ENCODE assay signal across 21 cellular contexts in genomic region chr1:220809704-220810103, GRCh38. TPM values are rescaled to one million over a fixed set of nuclear protein-coding genes. Genes with fewer than 3 reads are reported as not detected.
DNase-seq lines count a peak whose midpoint lies in the region; ATAC-seq and TF ChIP-seq lines count a peak whose summit lies in the region.
"Had no signal": no experiment of that assay in that cellular context is flagged by ENCODE, and none has a peak within 500 bp of the region (broad histone marks: within the 10 kb centered on the region; RNA-seq: fewer than 3 reads in every experiment).

No MANE protein-coding gene starts in this region.

- H3K27ac ChIP-seq in liver (ENCODE audit: low read depth in 1 of 2, low read length in 2 of 2) (peak overlapping the region; percentile 77 to 87), osteoblast (ENCODE audit: low read depth, low read length) (no peak overlapping the region), neural progenitor cell (no peak overlapping the region), OCI-LY7 (ENCODE audit: low read depth, low read length, poor library complexity, severe bottlenecking) (no peak overlapping the region)
- H3K27ac ChIP-seq: ascending aorta, BLaER1, colonic mucosa, SK-N-MC, upper lobe of left lung had no signal

- POLR2A ChIA-PET in OCI-LY7 (lab: Charles Lee) = no interaction called here

- no TSS peak for BruUV-seq in OCI-LY7 (replicated peaks; lab: Mats Ljungman, UMichigan)

- H3K4me1 Mint-ChIP-seq in neural progenitor cell = peaks cover 4% of the 10 kb centered on the region

- H4K20me1 ChIP-seq in osteoblast (ENCODE audit: insufficient read depth, low read length) = no peaks in the 10 kb centered on the region
- no peaks in the 10 kb centered on the region for H4K20me1 ChIP-seq in neural progenitor cell (ENCODE audit: low read depth)
- H4K20me1 ChIP-seq in OCI-LY7 (ENCODE audit: insufficient read depth, low read length) = no peaks in the 10 kb centered on the region
- H4K20me1 ChIP-seq: BLaER1 had no signal

- intact Hi-C loops in OCI-LY7 (cut with micrococcal nuclease; ENCODE audit: unreplicated experiment) = loop anchor here (2.0 kb wide), 1 partner anchor 393 kb away; no protein-coding TSS in a partner anchor

- TF ChIP-seq CTCF in liver (IDR thresholded peaks at IDR 0.05; ENCODE audit: low read depth, low read length, missing input control) = peak; percentile 9
- no peak for TF ChIP-seq CTCF in osteoblast (IDR thresholded peaks at IDR 0.05; ENCODE audit: extremely low read depth, low read depth, low read length)
- no peak for TF ChIP-seq CTCF in neural progenitor cell (IDR thresholded peaks at IDR 0.05)
- TF ChIP-seq CTCF in OCI-LY7 (conservative IDR thresholded peaks at IDR 0.05; ENCODE audit: low read length) = no peak

- peaks cover 3% of the 10 kb centered on the region for H3F3A ChIP-seq in neural progenitor cell (ENCODE audit: low read depth)

- peaks cover 14% of the 10 kb centered on the region for H3K36me3 Mint-ChIP-seq in neural progenitor cell
- H3K36me3 Mint-ChIP-seq: activated naive CD8-positive, alpha-beta T cell treated with anti-CD3 and anti-CD28 coated beads for 36 hours; stimulated activated naive B cell treated with anti-CD40 and anti-IgM and Interleukin-4, amounts not matched to agents 10 μg/mL and 1 μg/mL and 100 μg/mL, for 72 hours had no signal

- no peak overlapping the region for H3K4me2 ChIP-seq in osteoblast (ENCODE audit: insufficient read depth, low read length)
- H3K4me2 ChIP-seq in neural progenitor cell = no peak overlapping the region
- no peak overlapping the region for H3K4me2 ChIP-seq in OCI-LY7 (ENCODE audit: low read length)

- no peak overlapping the region for H2AFZ ChIP-seq in osteoblast (ENCODE audit: low read length)
- no peak overlapping the region for H2AFZ ChIP-seq in neural progenitor cell (replicated peaks)
- H2AFZ ChIP-seq in OCI-LY7 (ENCODE audit: low read length) = no peak overlapping the region

- WGBS in liver = 34% methylated on average over 8 of the region's 8 CpGs

- peaks cover 8% of the 10 kb centered on the region for H3K27me3 Mint-ChIP-seq in neural progenitor cell (ENCODE audit: insufficient read depth, low read depth)

- H3K4me1 ChIP-seq in liver (ENCODE audit: control insufficient read depth in 4 of 4, insufficient read depth in 4 of 4, low read length in 3 of 4) (peaks cover 0 to 25% (median 13%) of the 10 kb centered on the region in 4 donors), osteoblast (ENCODE audit: insufficient read depth, low read length) (peaks cover 2% of the 10 kb centered on the region), neural progenitor cell (no peaks in the 10 kb centered on the region), OCI-LY7 (ENCODE audit: insufficient read depth, low read length, poor library complexity, severe bottlenecking) (no peaks in the 10 kb centered on the region)
- H3K4me1 ChIP-seq: colonic mucosa had no signal

- no peaks in the 10 kb centered on the region for H3K79me2 ChIP-seq in osteoblast (ENCODE audit: insufficient read depth, low read length)
- H3K79me2 ChIP-seq in neural progenitor cell (ENCODE audit: low read depth) = no peaks in the 10 kb centered on the region
- H3K79me2 ChIP-seq in OCI-LY7 (ENCODE audit: insufficient read depth, low read depth, low read length) = no peaks in the 10 kb centered on the region

- H3K27ac Mint-ChIP-seq in neural progenitor cell = no peak overlapping the region
- H3K27ac Mint-ChIP-seq: activated CD4-positive, alpha-beta memory T cell treated with anti-CD3 and anti-CD28 coated beads, Interleukin-2, amount 10 ng/mL, durations not matched to agents 7 days and 5 days; activated naive CD8-positive, alpha-beta T cell treated with anti-CD3 and anti-CD28 coated beads for 36 hours; nephron progenitor cell; stimulated activated naive B cell treated with anti-CD40 and anti-IgM and Interleukin-4, amounts not matched to agents 10 μg/mL and 1 μg/mL and 100 μg/mL, for 72 hours; T-helper 1 cell treated with Interleukin-12 subunit alpha and Interleukin-12 subunit beta and Interleukin-4 antibody, amounts not matched to agents 30 μg/mL and 1 μg/mL, for 36 hours had no signal

- no peaks in the 10 kb centered on the region for H3K9me2 ChIP-seq in OCI-LY7 (ENCODE audit: insufficient read depth, low read length)

- H3K9ac ChIP-seq in liver (ENCODE audit: low read depth in 1 of 2, low read length in 2 of 2) (peak overlapping the region in 1 of 2 donors; percentile 82), neural progenitor cell (no peak overlapping the region)
- H3K9ac ChIP-seq: BLaER1 had no signal

- H3K9me3 Mint-ChIP-seq in neural progenitor cell = no peaks in the 10 kb centered on the region
- H3K9me3 Mint-ChIP-seq: activated CD4-positive, alpha-beta memory T cell treated with anti-CD3 and anti-CD28 coated beads, Interleukin-2, amount 10 ng/mL, durations not matched to agents 7 days and 5 days; activated naive CD8-positive, alpha-beta T cell treated with anti-CD3 and anti-CD28 coated beads for 36 hours; nephron progenitor cell; stimulated activated naive B cell treated with anti-CD40 and anti-IgM and Interleukin-4, amounts not matched to agents 10 μg/mL and 1 μg/mL and 100 μg/mL, for 72 hours; T-helper 1 cell treated with Interleukin-12 subunit alpha and Interleukin-12 subunit beta and Interleukin-4 antibody, amounts not matched to agents 30 μg/mL and 1 μg/mL, for 36 hours had no signal

- H3K36me3 ChIP-seq in liver (ENCODE audit: control insufficient read depth in 4 of 4, insufficient read depth in 3 of 4, low read depth in 1 of 4, low read length in 3 of 4) (peaks cover 2 to 10% (median 6%) of the 10 kb centered on the region in 4 donors), osteoblast (ENCODE audit: insufficient read depth, low read length) (no peaks in the 10 kb centered on the region), neural progenitor cell (no peaks in the 10 kb centered on the region), OCI-LY7 (ENCODE audit: insufficient read depth, low read length) (no peaks in the 10 kb centered on the region)
- H3K36me3 ChIP-seq: BLaER1, cardiac muscle cell, colonic mucosa had no signal

- DNase-seq in anterior cingulate cortex (lab: John Stamatoyannopoulos, UW) (no peak), osteoblast (ENCODE audit: insufficient read length, low spot score, missing footprints) (no peak), neural progenitor cell (ENCODE audit: low spot score) (no peak), OCI-LY7 (ENCODE audit: low spot score) (no peak)
- DNase-seq: NCI-H2029 treated with DMSO at 0.1 percent for 48 hours had no signal

- ATAC-seq in GM18867 (IDR thresholded peaks at IDR 0.05; ENCODE audit: unreplicated experiment) (peak; percentile 2), HG02678 (IDR thresholded peaks at IDR 0.05; ENCODE audit: unreplicated experiment) (peak; percentile 5), HG03571 (IDR thresholded peaks at IDR 0.05; ENCODE audit: unreplicated experiment) (peak; percentile 7)

- H3K4me3 ChIP-seq in liver (ENCODE audit: low read depth in 1 of 3, low read length in 3 of 3) = no peak overlapping the region
- H3K4me3 ChIP-seq in osteoblast (ENCODE audit: insufficient read depth, low read length) = no peak overlapping the region
- H3K4me3 ChIP-seq in neural progenitor cell = no peak overlapping the region
- H3K4me3 ChIP-seq in OCI-LY7 (ENCODE audit: low read depth, low read length, poor library complexity, severe bottlenecking) = no peak overlapping the region
- H3K4me3 ChIP-seq: cardiac muscle cell, colonic mucosa had no signal

- no peak overlapping the region for H3K4me3 Mint-ChIP-seq in neural progenitor cell
- H3K4me3 Mint-ChIP-seq: activated CD4-positive, alpha-beta memory T cell treated with anti-CD3 and anti-CD28 coated beads, Interleukin-2, amount 10 ng/mL, durations not matched to agents 7 days and 5 days had no signal

- no peak for TF ChIP-seq RAD21 in liver (IDR thresholded peaks at IDR 0.05)

- no peaks in the 10 kb centered on the region for H3K27me3 ChIP-seq in liver (ENCODE audit: control insufficient read depth in 4 of 4, insufficient read depth in 4 of 4, low read length in 3 of 4)
- no peaks in the 10 kb centered on the region for H3K27me3 ChIP-seq in osteoblast (ENCODE audit: insufficient read depth, low read length)
- H3K27me3 ChIP-seq in neural progenitor cell = no peaks in the 10 kb centered on the region
- H3K27me3 ChIP-seq: ascending aorta, BLaER1, cardiac muscle cell, colonic mucosa, heart left ventricle, upper lobe of left lung had no signal

- CTCF ChIA-PET in OCI-LY7 (lab: Charles Lee; ENCODE audit: unreplicated experiment) = no interaction called here

- H3K9me3 ChIP-seq in liver (ENCODE audit: control insufficient read depth in 4 of 4, low read length in 3 of 4) = no peaks in the 10 kb centered on the region
- no peaks in the 10 kb centered on the region for H3K9me3 ChIP-seq in osteoblast (ENCODE audit: low read depth, low read length)
- no peaks in the 10 kb centered on the region for H3K9me3 ChIP-seq in neural progenitor cell (ENCODE audit: low read depth)
- no peaks in the 10 kb centered on the region for H3K9me3 ChIP-seq in OCI-LY7 (ENCODE audit: low read length)
- H3K9me3 ChIP-seq: ascending aorta, BLaER1, colonic mucosa, heart left ventricle, upper lobe of left lung had no signal

TF ChIP-seq in liver, 16 proteins besides CTCF, POLR2A, EP300 and RAD21 (continues in another document):
- TF ChIP-seq YY1 (IDR thresholded peaks at IDR 0.05) (peak; percentile 90), SP1 (IDR thresholded peaks at IDR 0.05) (peak; percentile 85), ATF3 (IDR thresholded peaks at IDR 0.05) (no peak), JUND (IDR thresholded peaks at IDR 0.05) (peak in 1 of 2 donors; percentile 51), NR2F2 (IDR thresholded peaks at IDR 0.05) (peak; percentile 11), EGR1 (IDR thresholded peaks at IDR 0.05; ENCODE audit: low read depth in 2 of 2) (no peak), HNF4A (conservative IDR thresholded peaks at IDR 0.05) (peak; percentile 67 to 87), FOXA1 (IDR thresholded peaks at IDR 0.05) (peak; percentile 85)

RNA-seq across cellular contexts. Expression of gene MTARC1, which starts 23.0 kb away (rescaled TPM):
- total RNA-seq in liver (10 to 100 TPM; 14.9 to 28.2 TPM), osteoblast (2.9 TPM in 2 replicates), neural progenitor cell (ENCODE audit: low replicate concordance) (11.3 and 11.5 TPM in 2 replicates), OCI-LY7 (2022) (not detected in 2 replicates)
- 10 to 100 TPM in 1 of 2 donors, 1 to 10 TPM in 1; 9.8 to 71.3 TPM for polyA plus RNA-seq in liver
- total RNA-seq in OCI-LY7 (2014; rRNA removed; shearing (Covaris generic)) = not detected in 2 replicates
- total RNA-seq: activated CD4-positive, alpha-beta memory T cell treated with anti-CD3 and anti-CD28 coated beads, Interleukin-2, amount 10 ng/mL, durations not matched to agents 7 days and 5 days had no signal

Comparison
In these comparisons a context has a peak if more than half of its experiments do, and no peak if none do; other contexts are left out.
1. H3K27ac ChIP-seq: peak in liver (2 of 2); none in osteoblast (single experiment), neural progenitor cell (single experiment) and OCI-LY7 (single experiment).
2. Peak in every context shown above with its lines, with median percentiles within 50 percentile points of each other: ATAC-seq.